ENCODE assay signal across 1 cellular context in genomic region chr7:74206589-74207120, GRCh38.
TF ChIP-seq lines count a peak whose summit lies in the region.

No MANE protein-coding gene starts in this region.

TF ChIP-seq in GM12878, 131 proteins besides CTCF, POLR2A, EP300 and RAD21 (continued from another document):
- TF ChIP-seq RUNX3 (IDR thresholded peaks at IDR 0.05; ENCODE audit: low read length) (peak; percentile 13; the same call in 1 of the 2 replicates), NBN (IDR thresholded peaks at IDR 0.05) (peak; percentile 65; the same call in 1 of the 2 replicates), ZNF592 (IDR thresholded peaks at IDR 0.05) (0 out of 2 replicates have a peak, but pooled peaks have one; percentile 77), CBFB (IDR thresholded peaks at IDR 0.05; ENCODE audit: low read depth) (no peak; the same call in 1 of the 2 replicates), HDAC2 (IDR thresholded peaks at IDR 0.05) (no peak), ZZZ3 (IDR thresholded peaks at IDR 0.05; ENCODE audit: control insufficient read depth, insufficient read length, low read depth) (no peak), RCOR1 (conservative IDR thresholded peaks at IDR 0.05; ENCODE audit: low read depth, low read length) (no peak), FOXM1 (IDR thresholded peaks at IDR 0.05; ENCODE audit: low read depth, low read length) (no peak), TCF7 (IDR thresholded peaks at IDR 0.05; ENCODE audit: borderline replicate concordance) (no peak), ATF3 (IDR thresholded peaks at IDR 0.05; ENCODE audit: borderline replicate concordance, extremely low read depth, low read depth, low read length) (no peak), TARDBP (IDR thresholded peaks at IDR 0.05; ENCODE audit: borderline replicate concordance) (no peak), MXI1 (IDR thresholded peaks at IDR 0.05; ENCODE audit: low read depth, low read length) (no peak), SIN3A (IDR thresholded peaks at IDR 0.05; ENCODE audit: low read depth, low read length) (no peak), NFXL1 (IDR thresholded peaks at IDR 0.05; ENCODE audit: borderline replicate concordance) (no peak), PBX3 (IDR thresholded peaks at IDR 0.05; ENCODE audit: insufficient replicate concordance, low read depth, low read length) (no peak), JUNB (IDR thresholded peaks at IDR 0.05) (no peak), MLLT1 (IDR thresholded peaks at IDR 0.05) (peak; percentile 49; the same call in 1 of the 2 replicates), EZH2 (IDR thresholded peaks at IDR 0.05; ENCODE audit: borderline replicate concordance, control insufficient read depth, low read depth, low read length) (no peak), SMARCA5 (IDR thresholded peaks at IDR 0.05) (peak; percentile 84), SP1 (IDR thresholded peaks at IDR 0.05; ENCODE audit: low read depth, low read length) (no peak), CREB1 (IDR thresholded peaks at IDR 0.05; ENCODE audit: low read depth) (no peak), SREBF2 (IDR thresholded peaks at IDR 0.05; ENCODE audit: low read length) (no peak), KAT2A (conservative IDR thresholded peaks at IDR 0.05; ENCODE audit: control insufficient read depth, low read depth, low read length) (no peak), DPF2 (IDR thresholded peaks at IDR 0.05) (peak; percentile 55), MTA2 (IDR thresholded peaks at IDR 0.05; ENCODE audit: low read depth) (0 out of 2 replicates have a peak, but pooled peaks have one; percentile 19), IKZF1 (conservative IDR thresholded peaks at IDR 0.05) (peak; percentile 67), TCF3 (IDR thresholded peaks at IDR 0.05; ENCODE audit: borderline replicate concordance, insufficient read depth, low read depth, low read length) (no peak), KDM1A (IDR thresholded peaks at IDR 0.05; ENCODE audit: borderline replicate concordance) (no peak), MAX (IDR thresholded peaks at IDR 0.05; ENCODE audit: low read depth, low read length) (no peak), CHD4 (IDR thresholded peaks at IDR 0.05) (no peak), NR2C2 (IDR thresholded peaks at IDR 0.05; ENCODE audit: borderline replicate concordance, control insufficient read depth, insufficient read length, low read depth) (no peak), BCLAF1 (IDR thresholded peaks at IDR 0.05) (no peak), WRNIP1 (IDR thresholded peaks at IDR 0.05; ENCODE audit: borderline replicate concordance, low read depth, low read length) (peak; percentile 67; the same call in 1 of the 2 replicates), POU2F2 (IDR thresholded peaks at IDR 0.05; ENCODE audit: borderline replicate concordance, low read depth, low read length) (no peak), STAT1 (conservative IDR thresholded peaks at IDR 0.05) (no peak; the same call in 1 of the 2 replicates)
